In genomic region chr7:149217570-149217969, GRCh38 we compare ENCODE assay signal across 22 cellular contexts.
"Had no signal": no experiment of that assay in that cellular context is flagged by ENCODE, and none has a peak within 500 bp of the region (broad histone marks: within the 10 kb centered on the region; RNA-seq: fewer than 3 reads in every experiment).

No MANE protein-coding gene starts in this region.

- H3K4me3 Mint-ChIP-seq: activated B cell treated with CpG ODN at 0.5 μM for 24 hours; activated CD4-positive, alpha-beta T cell treated with anti-CD3 and anti-CD28 coated beads, Interleukin-2, amount 10 ng/mL, durations not matched to agents 24 days and 14 days; activated naive CD4-positive, alpha-beta T cell treated with anti-CD3 and anti-CD28 coated beads, Interleukin-2, amount 50 U/mL, for 24 hours; endodermal cell; nephron; T-cell had no signal

- H3K4me1 Mint-ChIP-seq: activated B cell treated with CpG ODN at 0.5 μM for 24 hours; activated CD4-positive, alpha-beta T cell treated with anti-CD3 and anti-CD28 coated beads, Interleukin-2, amount 10 ng/mL, durations not matched to agents 24 days and 14 days; activated naive CD4-positive, alpha-beta T cell treated with anti-CD3 and anti-CD28 coated beads, Interleukin-2, amount 50 U/mL, for 24 hours; nephron; T-cell had no signal

- DNase-seq: activated B cell treated with CpG ODN at 0.5 μM for 24 hours; activated CD4-positive, alpha-beta T cell treated with anti-CD3 and anti-CD28 coated beads, Interleukin-2, amount 10 ng/mL, durations not matched to agents 24 days and 14 days; adrenal gland; dorsolateral prefrontal cortex; endodermal cell; erythroblast; hypothalamus; midbrain; nucleus accumbens; retina; stimulated activated CD8-positive, alpha-beta memory T cell treated with anti-CD3 and anti-CD28 coated beads, Interleukin-4, amount 100 ng/mL, for 48 hours; stimulated activated naive CD4-positive, alpha-beta T cell treated with Interleukin-2 at 50 U/mL for 16 hours; T-cell; T-helper 9 cell had no signal

- H3K27me3 ChIP-seq: adrenal gland, dorsolateral prefrontal cortex, tibial nerve, vagina had no signal

- H3K27ac ChIP-seq: adrenal gland, tibial nerve, vagina had no signal

- H3K9me3 ChIP-seq: adrenal gland, tibial nerve, vagina had no signal

- H3K27me3 Mint-ChIP-seq: activated B cell treated with CpG ODN at 0.5 μM for 24 hours; activated CD4-positive, alpha-beta T cell treated with anti-CD3 and anti-CD28 coated beads, Interleukin-2, amount 10 ng/mL, durations not matched to agents 24 days and 14 days; activated naive CD4-positive, alpha-beta T cell treated with anti-CD3 and anti-CD28 coated beads, Interleukin-2, amount 50 U/mL, for 24 hours; T-cell had no signal

- H3K27ac Mint-ChIP-seq: activated B cell treated with CpG ODN at 0.5 μM for 24 hours; activated CD4-positive, alpha-beta T cell treated with anti-CD3 and anti-CD28 coated beads, Interleukin-2, amount 10 ng/mL, durations not matched to agents 24 days and 14 days; activated naive CD4-positive, alpha-beta T cell treated with anti-CD3 and anti-CD28 coated beads, Interleukin-2, amount 50 U/mL, for 24 hours; endodermal cell; T-cell had no signal

- ATAC-seq: SK-N-SH treated with all-trans-retinoic acid at 6 μM for 48 hours, T-cell had no signal

- FAIRE-seq: frontal cortex, keratinocyte had no signal

- H3K4me1 ChIP-seq: adrenal gland, tibial nerve, vagina had no signal

- H3K9me3 Mint-ChIP-seq: activated B cell treated with CpG ODN at 0.5 μM for 24 hours; activated CD4-positive, alpha-beta T cell treated with anti-CD3 and anti-CD28 coated beads, Interleukin-2, amount 10 ng/mL, durations not matched to agents 24 days and 14 days; activated naive CD4-positive, alpha-beta T cell treated with anti-CD3 and anti-CD28 coated beads, Interleukin-2, amount 50 U/mL, for 24 hours; endodermal cell; nephron; T-cell had no signal

- H3K4me3 ChIP-seq: adrenal gland, dorsolateral prefrontal cortex, lung, tibial nerve, vagina had no signal
